16 cellular contexts compared by ENCODE assay signal in genomic region chr4:71290074-71290473, GRCh38. TPM values are rescaled to one million over a fixed set of nuclear protein-coding genes. Genes with fewer than 3 reads are reported as not detected.
DNase-seq lines count a peak whose midpoint lies in the region; ATAC-seq and TF ChIP-seq lines count a peak whose summit lies in the region.
"Had no signal": no experiment of that assay in that cellular context is flagged by ENCODE, and none has a peak within 500 bp of the region (broad histone marks: within the 10 kb centered on the region; RNA-seq: fewer than 3 reads in every experiment).

No MANE protein-coding gene starts in this region.

- 57 to 86% (median 68%) methylated on average over 3 of the region's 3 CpGs for WGBS in stomach, 5 donors

- TF ChIP-seq POLR2A in stomach (IDR thresholded peaks at IDR 0.05) = no peak

- no peaks in the 10 kb centered on the region for H3K27me3 ChIP-seq in stomach
- H3K27me3 ChIP-seq: dorsolateral prefrontal cortex had no signal

- H3K36me3 Mint-ChIP-seq in osteocyte (ENCODE audit: unreplicated experiment) = no peaks in the 10 kb centered on the region
- H3K36me3 Mint-ChIP-seq: activated naive CD8-positive, alpha-beta T cell treated with anti-CD3 and anti-CD28 coated beads for 36 hours; stimulated activated naive B cell treated with anti-CD40 and anti-IgM and Interleukin-4, amounts not matched to agents 10 μg/mL and 1 μg/mL and 100 μg/mL, for 72 hours had no signal

- in situ Hi-C loops in astrocyte of the spinal cord (cut with HindIII; ENCODE audit: low sequenced_read_pairs) = no loop called here

- DNase-seq in HCEC 1CT (peak; percentile 79), astrocyte of the spinal cord (ENCODE audit: low read depth, low spot score) (peak; percentile 63), hepatic stellate cell (ENCODE audit: low spot score) (peak; percentile 40), stomach (no peak), osteocyte (ENCODE audit: extremely low spot score, unreplicated experiment) (no peak), SW 1271 (lab: John Stamatoyannopoulos, UW) (no peak)
- DNase-seq: activated naive CD8-positive, alpha-beta T cell treated with anti-CD3 and anti-CD28 coated beads for 36 hours; activated T-cell treated with anti-CD3 and anti-CD28 coated beads for 4 hours; dorsolateral prefrontal cortex; MM.1S; NCI-H2171 treated with DMSO at 0.1 percent for 48 hours; stimulated activated CD4-positive, alpha-beta T cell treated with anti-CD3 and anti-CD28 coated beads, Interleukin-4, amount 100 ng/mL, for 1 hour; stimulated activated naive B cell treated with anti-CD40 and anti-IgM and Interleukin-4, amounts not matched to agents 10 μg/mL and 1 μg/mL and 100 μg/mL, for 72 hours had no signal

- peak overlapping the region in 4 of 5 donors; percentile 1 to 72 (median 48) for H3K27ac ChIP-seq in stomach
- H3K27ac ChIP-seq: HL-60 had no signal

- no peak for TF ChIP-seq EP300 in stomach (IDR thresholded peaks at IDR 0.05)

- no peak overlapping the region for H3K27ac Mint-ChIP-seq in osteocyte (ENCODE audit: unreplicated experiment)
- H3K27ac Mint-ChIP-seq: activated naive CD8-positive, alpha-beta T cell treated with anti-CD3 and anti-CD28 coated beads for 36 hours; stimulated activated naive B cell treated with anti-CD40 and anti-IgM and Interleukin-4, amounts not matched to agents 10 μg/mL and 1 μg/mL and 100 μg/mL, for 72 hours had no signal

- H3K9me3 ChIP-seq in stomach = no peaks in the 10 kb centered on the region
- H3K9me3 ChIP-seq: HAP-1 had no signal

- no peaks in the 10 kb centered on the region for H3K36me3 ChIP-seq in stomach
- H3K36me3 ChIP-seq: HAP-1 had no signal

- H3K4me1 ChIP-seq in stomach = peaks cover 9 to 33% (median 22%) of the 10 kb centered on the region in 4 donors
- H3K4me1 ChIP-seq: HAP-1 had no signal

- H3K4me3 ChIP-seq in astrocyte of the spinal cord (ENCODE audit: low read depth, low read length) = no peak overlapping the region
- H3K4me3 ChIP-seq in stomach = no peak overlapping the region
- H3K4me3 ChIP-seq: dorsolateral prefrontal cortex, HAP-1 had no signal

- H3K4me1 Mint-ChIP-seq in osteocyte (ENCODE audit: unreplicated experiment) = peaks cover 42% of the 10 kb centered on the region
- H3K4me1 Mint-ChIP-seq: activated naive CD8-positive, alpha-beta T cell treated with anti-CD3 and anti-CD28 coated beads for 36 hours; stimulated activated naive B cell treated with anti-CD40 and anti-IgM and Interleukin-4, amounts not matched to agents 10 μg/mL and 1 μg/mL and 100 μg/mL, for 72 hours had no signal

- TF ChIP-seq CTCF in astrocyte of the spinal cord (IDR thresholded peaks at IDR 0.05; ENCODE audit: low read depth, low read length) (no peak), stomach (IDR thresholded peaks at IDR 0.05) (no peak), osteocyte (IDR thresholded peaks at IDR 0.05) (no peak)

- ATAC-seq in GM21423 (IDR thresholded peaks at IDR 0.05; ENCODE audit: unreplicated experiment) = no peak
- ATAC-seq: stimulated activated naive B cell treated with anti-CD40 and anti-IgM and Interleukin-4, amounts not matched to agents 10 μg/mL and 1 μg/mL and 100 μg/mL, for 72 hours had no signal

- no peaks in the 10 kb centered on the region for H3K27me3 Mint-ChIP-seq in osteocyte (ENCODE audit: unreplicated experiment)
- H3K27me3 Mint-ChIP-seq: activated naive CD8-positive, alpha-beta T cell treated with anti-CD3 and anti-CD28 coated beads for 36 hours had no signal

- intact Hi-C loops in stomach (cut with DNase I; ENCODE audit: low total_unique reads) = no loop called here

- H3K9me3 Mint-ChIP-seq in osteocyte (ENCODE audit: unreplicated experiment) = no peaks in the 10 kb centered on the region
- H3K9me3 Mint-ChIP-seq: activated naive CD8-positive, alpha-beta T cell treated with anti-CD3 and anti-CD28 coated beads for 36 hours; stimulated activated naive B cell treated with anti-CD40 and anti-IgM and Interleukin-4, amounts not matched to agents 10 μg/mL and 1 μg/mL and 100 μg/mL, for 72 hours had no signal

- no peak overlapping the region for H3K4me3 Mint-ChIP-seq in osteocyte (ENCODE audit: unreplicated experiment)
- H3K4me3 Mint-ChIP-seq: activated naive CD8-positive, alpha-beta T cell treated with anti-CD3 and anti-CD28 coated beads for 36 hours; stimulated activated naive B cell treated with anti-CD40 and anti-IgM and Interleukin-4, amounts not matched to agents 10 μg/mL and 1 μg/mL and 100 μg/mL, for 72 hours had no signal

RNA-seq across cellular contexts. Expression of gene SLC4A4, which starts 48.7 kb away (rescaled TPM):
- total RNA-seq in stomach = 10 to 100 TPM in 4 of 5 donors, 1 to 10 TPM in 1; 5.8 to 95.3 (median 54.9) TPM
- polyA plus RNA-seq in stomach = 1 to 10 TPM; 1.8 to 6.9 (median 2.2) TPM
- 31.5 and 37.7 TPM in 2 replicates for total RNA-seq in osteocyte

Comparison
In these comparisons a context has a peak if more than half of its experiments do, and no peak if none do; other contexts are left out.
1. DNase-seq: peak in HCEC 1CT (single experiment), astrocyte of the spinal cord (single experiment) and hepatic stellate cell (single experiment); none in stomach (single experiment), osteocyte (single experiment) and SW 1271 (0 of 2).